16 cellular contexts compared by ENCODE assay signal in the genomic region with DNA sequence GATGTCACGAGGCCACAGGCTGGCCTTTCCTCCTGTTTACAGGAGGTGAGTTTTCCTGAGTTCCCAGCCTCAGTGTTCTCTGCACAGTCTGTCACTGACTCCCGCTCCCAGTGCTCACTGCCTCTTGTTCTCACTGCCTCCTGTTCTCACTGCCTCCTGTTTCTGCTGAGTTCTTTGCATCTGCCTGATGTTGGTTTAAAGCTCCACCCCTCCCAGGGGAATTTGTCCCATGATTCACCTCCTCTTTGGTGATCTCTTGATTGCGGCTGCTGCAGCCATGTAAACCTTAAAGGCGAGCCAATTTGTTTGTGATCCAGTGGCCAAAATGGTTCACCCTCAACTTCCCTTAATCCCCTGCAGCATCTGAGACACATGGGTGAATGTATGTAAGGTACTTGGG. TPM values are rescaled to one million over a fixed set of nuclear protein-coding genes. Genes with fewer than 3 reads are reported as not detected.
DNase-seq lines count a peak whose midpoint lies in the region; ATAC-seq and TF ChIP-seq lines count a peak whose summit lies in the region.
"Had no signal": no experiment of that assay in that cellular context is flagged by ENCODE, and none has a peak within 500 bp of the region (broad histone marks: within the 10 kb centered on the region; RNA-seq: fewer than 3 reads in every experiment).

No MANE protein-coding gene starts in this region.

- peaks cover 30% of the 10 kb centered on the region for H3K4me1 Mint-ChIP-seq in activated CD8-positive, alpha-beta T cell treated with anti-CD3 and anti-CD28 coated beads for 36 hours (ENCODE audit: low read depth)

- no peak for TF ChIP-seq POLR2A in NB4 (IDR thresholded peaks at IDR 0.05; ENCODE audit: extremely low read depth, insufficient read length)

- no peak overlapping the region for H3K27ac Mint-ChIP-seq in activated CD8-positive, alpha-beta T cell treated with anti-CD3 and anti-CD28 coated beads for 36 hours

- H3K27me3 Mint-ChIP-seq in activated CD8-positive, alpha-beta T cell treated with anti-CD3 and anti-CD28 coated beads for 36 hours, result peaks cover 15% of the 10 kb centered on the region

- no peak overlapping the region for H3K4me3 Mint-ChIP-seq in activated CD8-positive, alpha-beta T cell treated with anti-CD3 and anti-CD28 coated beads for 36 hours

- TF ChIP-seq CTCF in NB4 (IDR thresholded peaks at IDR 0.05; ENCODE audit: low read depth, low read length) (no peak), cardiac fibroblast (IDR thresholded peaks at IDR 0.05; ENCODE audit: low read depth, low read length) (no peak)
- no peak for TF ChIP-seq CTCF in activated CD8-positive, alpha-beta T cell treated with anti-CD3 and anti-CD28 coated beads for 36 hours (IDR thresholded peaks at IDR 0.05)

- POLR2A ChIA-PET in activated CD8-positive, alpha-beta T cell treated with anti-CD3 and anti-CD28 coated beads for 36 hours (lab: Charles Lee), result no interaction called here
- POLR2A ChIA-PET in HEK293T (lab: Yijun Ruan, JAX), result no interaction called here

- intact Hi-C loops in activated CD8-positive, alpha-beta T cell treated with anti-CD3 and anti-CD28 coated beads for 36 hours (cut with micrococcal nuclease), result loop anchor here (5.0 kb wide), 1 partner anchor 43 kb away; no protein-coding TSS in a partner anchor

- peak; percentile 16 for DNase-seq in Caki2 (ENCODE audit: low read depth)
- DNase-seq in NB4 (ENCODE audit: low read depth), result peak; percentile 69
- peak; percentile 32 to 92 for DNase-seq in cardiac fibroblast (ENCODE audit: low read depth in 2 of 2)
- peak; percentile 73 for DNase-seq in myocyte (ENCODE audit: low read depth)
- DNase-seq in activated CD8-positive, alpha-beta T cell treated with anti-CD3 and anti-CD28 coated beads for 36 hours, result no peak
- no peak for DNase-seq in HEK293T (ENCODE audit: extremely low spot score)
- no peak for DNase-seq in activated CD8-positive, alpha-beta memory T cell treated with anti-CD3 and anti-CD28 coated beads, Interleukin-2, amount 50 U/mL, for 48 hours
- DNase-seq: activated gamma-delta T cell treated with Interleukin-2 at 50 U/mL for 16 hours, caudate nucleus, hypothalamus, MM.1S, psoas muscle, T-helper 9 cell, transverse colon had no signal

- peaks cover 54% of the 10 kb centered on the region for H3K36me3 Mint-ChIP-seq in activated CD8-positive, alpha-beta T cell treated with anti-CD3 and anti-CD28 coated beads for 36 hours (ENCODE audit: low read depth)

- CTCF ChIA-PET in activated CD8-positive, alpha-beta T cell treated with anti-CD3 and anti-CD28 coated beads for 36 hours (lab: Charles Lee), result no interaction called here
- CTCF ChIA-PET in HEK293T (lab: Yijun Ruan, JAX), result interaction anchor here (0.5 kb wide), 1 partner anchor 488 kb away, joined by 3 read pairs; no protein-coding TSS in a partner anchor

- no peak for ATAC-seq in activated CD8-positive, alpha-beta T cell treated with anti-CD3 and anti-CD28 coated beads for 36 hours
- ATAC-seq: left lobe of liver, psoas muscle had no signal

- in situ Hi-C loops in Caki2 (cut with HindIII; ENCODE audit: low pct_unique_long_range_greater_than_20kb, low sequenced_read_pairs), result no loop called here

- peaks cover 14% of the 10 kb centered on the region for H3K9me3 Mint-ChIP-seq in activated CD8-positive, alpha-beta T cell treated with anti-CD3 and anti-CD28 coated beads for 36 hours

- H3K4me3 ChIP-seq in NB4 (ENCODE audit: low read depth, low read length) (no peak overlapping the region), cardiac fibroblast (replicated peaks in 1 of 2; ENCODE audit: low read depth in 2 of 2, low read length in 2 of 2) (no peak overlapping the region)
- H3K4me3 ChIP-seq: psoas muscle, SJCRH30, transverse colon had no signal

TF ChIP-seq in HEK293T, 16 proteins besides CTCF, POLR2A, EP300 and RAD21:
- TF ChIP-seq FOXK2 (IDR thresholded peaks at IDR 0.05) (no peak), FOXA1 (IDR thresholded peaks at IDR 0.05) (no peak), SP1 (IDR thresholded peaks at IDR 0.05) (no peak), SUZ12 (IDR thresholded peaks at IDR 0.05) (no peak), CTBP1 (IDR thresholded peaks at IDR 0.05; ENCODE audit: borderline replicate concordance) (no peak), HDGF (IDR thresholded peaks at IDR 0.05; ENCODE audit: borderline replicate concordance) (no peak), L3MBTL2 (conservative IDR thresholded peaks at IDR 0.05) (no peak), NFRKB (IDR thresholded peaks at IDR 0.05) (no peak), FOXM1 (IDR thresholded peaks at IDR 0.05; ENCODE audit: borderline replicate concordance) (no peak), TARDBP (IDR thresholded peaks at IDR 0.05) (no peak), ZNF384 (IDR thresholded peaks at IDR 0.05) (no peak), BHLHE40 (IDR thresholded peaks at IDR 0.05; ENCODE audit: borderline replicate concordance) (no peak), LEF1 (IDR thresholded peaks at IDR 0.05; ENCODE audit: borderline replicate concordance) (no peak), ARNT (IDR thresholded peaks at IDR 0.05) (no peak), ELF4 (IDR thresholded peaks at IDR 0.05) (no peak)
- TF ChIP-seq, protein P1, sequence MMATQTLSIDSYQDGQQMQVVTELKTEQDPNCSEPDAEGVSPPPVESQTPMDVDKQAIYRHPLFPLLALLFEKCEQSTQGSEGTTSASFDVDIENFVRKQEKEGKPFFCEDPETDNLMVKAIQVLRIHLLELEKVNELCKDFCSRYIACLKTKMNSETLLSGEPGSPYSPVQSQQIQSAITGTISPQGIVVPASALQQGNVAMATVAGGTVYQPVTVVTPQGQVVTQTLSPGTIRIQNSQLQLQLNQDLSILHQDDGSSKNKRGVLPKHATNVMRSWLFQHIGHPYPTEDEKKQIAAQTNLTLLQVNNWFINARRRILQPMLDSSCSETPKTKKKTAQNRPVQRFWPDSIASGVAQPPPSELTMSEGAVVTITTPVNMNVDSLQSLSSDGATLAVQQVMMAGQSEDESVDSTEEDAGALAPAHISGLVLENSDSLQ (IDR thresholded peaks at IDR 0.05), result no peak

RNA-seq across cellular contexts. Expression of a gene that starts 6.0 kb away (rescaled TPM):
- total RNA-seq in Caki2 (2014; rRNA removed; shearing (Covaris generic); ENCODE audit: low replicate concordance), result 2.4 and 6.1 TPM in 2 replicates
- total RNA-seq in myocyte, result 12.6 and 20.9 TPM in 2 replicates
- 36.8 TPM for polyA plus RNA-seq in myocyte (2012)
- total RNA-seq in activated CD8-positive, alpha-beta T cell treated with anti-CD3 and anti-CD28 coated beads for 36 hours, result under 1 TPM; 0.56 to 0.85 TPM

RNA-seq across cellular contexts. Expression of a gene that starts 26.8 kb away (rescaled TPM):
- 12.2 and 15.9 TPM in 2 replicates for total RNA-seq in Caki2 (2014; rRNA removed; shearing (Covaris generic); ENCODE audit: low replicate concordance)
- 22.8 and 24.5 TPM in 2 replicates for total RNA-seq in myocyte
- polyA plus RNA-seq in myocyte (2012), result 30.4 TPM
- total RNA-seq in activated CD8-positive, alpha-beta T cell treated with anti-CD3 and anti-CD28 coated beads for 36 hours, result 10 to 100 TPM; 57.8 to 59.7 TPM

RNA-seq across cellular contexts. Expression of a gene that starts 45.4 kb away (rescaled TPM):
- 42.8 and 46.2 TPM in 2 replicates for total RNA-seq in Caki2 (2014; rRNA removed; shearing (Covaris generic); ENCODE audit: low replicate concordance)
- 31.7 and 37.4 TPM in 2 replicates for total RNA-seq in myocyte
- 14.8 TPM for polyA plus RNA-seq in myocyte (2012)
- 1 to 10 TPM; 6.4 to 6.6 TPM for total RNA-seq in activated CD8-positive, alpha-beta T cell treated with anti-CD3 and anti-CD28 coated beads for 36 hours

Comparison
In these comparisons a context has a peak if more than half of its experiments do, and no peak if none do; other contexts are left out.
1. DNase-seq: peak in Caki2 (single experiment), NB4 (single experiment), cardiac fibroblast (2 of 2) and myocyte (single experiment); none in activated CD8-positive, alpha-beta T cell treated with anti-CD3 and anti-CD28 coated beads for 36 hours (single experiment), HEK293T (single experiment) and activated CD8-positive, alpha-beta memory T cell treated with anti-CD3 and anti-CD28 coated beads, Interleukin-2, amount 50 U/mL, for 48 hours (single experiment).